9 cellular contexts compared by ENCODE assay signal in the genomic region with DNA sequence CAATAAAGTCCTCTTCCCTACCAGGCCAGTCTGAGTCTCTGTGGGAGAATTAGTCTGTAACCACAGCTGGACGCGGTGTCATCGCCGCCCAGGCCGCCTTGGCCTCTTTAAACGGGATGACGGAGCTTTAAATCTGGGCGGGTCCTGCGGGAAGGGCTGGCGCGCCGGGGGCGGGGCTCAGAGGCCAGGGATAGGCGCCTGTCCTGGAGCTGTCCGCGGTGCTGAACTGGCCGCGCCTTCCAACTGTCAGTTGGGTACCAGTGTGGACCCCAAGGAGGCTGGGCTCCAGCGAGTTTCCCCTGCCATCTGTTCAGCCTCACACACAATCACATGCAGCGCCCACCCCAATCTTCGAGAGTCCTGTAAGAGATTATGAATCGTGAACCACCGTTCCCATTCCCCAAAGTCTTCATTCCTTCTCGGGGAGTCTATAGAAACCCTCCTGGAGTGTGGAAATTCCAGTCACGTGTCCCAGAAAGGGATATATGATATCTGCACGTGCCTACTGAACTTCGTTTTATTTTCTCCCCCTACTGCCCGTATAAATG. TPM values are rescaled to one million over a fixed set of nuclear protein-coding genes. Genes with fewer than 3 reads are reported as not detected.
DNase-seq lines count a peak whose midpoint lies in the region; ATAC-seq and TF ChIP-seq lines count a peak whose summit lies in the region.
"Had no signal": no experiment of that assay in that cellular context is flagged by ENCODE, and none has a peak within 500 bp of the region (broad histone marks: within the 10 kb centered on the region; RNA-seq: fewer than 3 reads in every experiment).

No MANE protein-coding gene starts in this region.

- H3K36me3 ChIP-seq in BLaER1 (no peaks in the 10 kb centered on the region), transverse colon (no peaks in the 10 kb centered on the region)

- H3K9ac ChIP-seq in BLaER1, result no peak overlapping the region

- no peak for TF ChIP-seq EP300 in transverse colon (IDR thresholded peaks at IDR 0.05; ENCODE audit: low read depth)

- H3K27ac ChIP-seq in BLaER1, result no peak overlapping the region
- no peak overlapping the region for H3K27ac ChIP-seq in transverse colon
- H3K27ac ChIP-seq: skin epidermis had no signal

- H3K4me3 ChIP-seq in BLaER1 (no peak overlapping the region), fibroblast of pulmonary artery (replicated peaks; ENCODE audit: low read depth, low read length) (no peak overlapping the region), transverse colon (no peak overlapping the region)
- H3K4me3 ChIP-seq: skin epidermis had no signal

- intact Hi-C loops in transverse colon (cut with DNase I; ENCODE audit: low total_unique reads), result loop anchor here (5.0 kb wide), 1 partner anchor 52 kb away; no protein-coding TSS in a partner anchor

- no peak overlapping the region for H3K4me3 Mint-ChIP-seq in neural crest cell

- peaks cover 9% of the 10 kb centered on the region for H3K27me3 Mint-ChIP-seq in neural crest cell (ENCODE audit: low read depth)

- no peaks in the 10 kb centered on the region for H3K9me3 Mint-ChIP-seq in neural crest cell

- peaks cover 7% of the 10 kb centered on the region for H3K4me1 Mint-ChIP-seq in neural crest cell

- peak overlapping the region; percentile 12; the same call in 1 of the 2 replicates for H3K4me2 ChIP-seq in BLaER1

- H3K4me1 ChIP-seq in BLaER1 (peaks cover 10% of the 10 kb centered on the region), transverse colon (peaks cover 0 to 4% (median 1%) of the 10 kb centered on the region in 4 donors)

- H3K27me3 ChIP-seq in BLaER1 (peaks cover 40% of the 10 kb centered on the region), transverse colon (peaks cover 14% of the 10 kb centered on the region)

- DNase-seq in RPMI7951 (ENCODE audit: low read depth) (peak; percentile 92), fibroblast of pulmonary artery (ENCODE audit: low read depth) (peak; percentile 87), neural crest cell (ENCODE audit: low read depth, low spot score) (peak; percentile 95), transverse colon (peak; percentile 90)
- DNase-seq in activated effector memory CD4-positive, alpha-beta T cell treated with Interleukin-2 at 50 U/mL for 16 hours, result peak; percentile 53

- 0 to 4% methylated on average over 2 to 28 of the region's 28 CpGs for WGBS in transverse colon (ENCODE audit: low coverage in 1 of 2), 2 donors

- no peak overlapping the region for H3K27ac Mint-ChIP-seq in neural crest cell (ENCODE audit: unreplicated experiment)

- in situ Hi-C loops in transverse colon (cut with MboI; ENCODE audit: low pct_ligation_motif_present in 1 of 4, low pct_unique_long_range_greater_than_20kb in 1 of 4, low sequenced_read_pairs in 3 of 4), result loop anchor here (5.0 to 10.0 kb wide), 2 partner anchors 52 to 55 kb away; a partner anchor contains a TSS

- no peaks in the 10 kb centered on the region for H3K9me3 ChIP-seq in BLaER1
- H3K9me3 ChIP-seq in transverse colon, result no peaks in the 10 kb centered on the region

- ATAC-seq in HG03442 (IDR thresholded peaks at IDR 0.05; ENCODE audit: unreplicated experiment) (peak; percentile 42), HG02840 (IDR thresholded peaks at IDR 0.05; ENCODE audit: low FRiP score, unreplicated experiment) (no peak)

- peaks cover 30% of the 10 kb centered on the region; the same call in 1 of the 2 replicates for H4K20me1 ChIP-seq in BLaER1

- TF ChIP-seq POLR2A in transverse colon (IDR thresholded peaks at IDR 0.05), result no peak

- peaks cover 3% of the 10 kb centered on the region for H3K36me3 Mint-ChIP-seq in neural crest cell (ENCODE audit: low read depth)

- TF ChIP-seq CTCF in fibroblast of pulmonary artery (IDR thresholded peaks at IDR 0.05; ENCODE audit: low read length, missing control alignments), result no peak
- TF ChIP-seq CTCF in neural crest cell (conservative IDR thresholded peaks at IDR 0.05), result no peak
- no peak for TF ChIP-seq CTCF in transverse colon (IDR thresholded peaks at IDR 0.05)

RNA-seq across cellular contexts. Expression of a gene that starts 11.5 kb away (rescaled TPM):
- 15.3 and 18.9 TPM in 2 replicates for total RNA-seq in RPMI7951 (2014; rRNA removed; shearing (Covaris generic))
- 140 and 143 TPM in 2 replicates for total RNA-seq in neural crest cell
- 10 to 100 TPM in 1 of 4 donors, 1 to 10 TPM in 2, under 1 TPM in 1; 1.00 to 10.5 (median 4.5) TPM for total RNA-seq in transverse colon

RNA-seq across cellular contexts. Expression of a gene that starts 20.5 kb away (rescaled TPM):
- total RNA-seq in RPMI7951 (2014; rRNA removed; shearing (Covaris generic)), result 3.7 and 7.1 TPM in 2 replicates
- total RNA-seq in neural crest cell (6.4 and 8.0 TPM in 2 replicates), transverse colon (10 to 100 TPM in 3 of 4 donors, 1 to 10 TPM in 1; 7.5 to 29.5 (median 13.1) TPM)

RNA-seq across cellular contexts. Expression of a gene that starts 22.5 kb away (rescaled TPM):
- total RNA-seq in RPMI7951 (2014; rRNA removed; shearing (Covaris generic)), result 1.9 TPM in 1 of 2 replicates, not detected in the other
- not detected in 2 replicates for total RNA-seq in neural crest cell
- 1 to 10 TPM in 1 of 4 donors, not detected in 3; 9.4 TPM for total RNA-seq in transverse colon

RNA-seq across cellular contexts. Expression of a gene that starts 23.1 kb away (rescaled TPM):
- total RNA-seq in RPMI7951 (2014; rRNA removed; shearing (Covaris generic)), result 0.10 TPM in 1 of 2 replicates, not detected in the other
- total RNA-seq in neural crest cell (4.5 and 5.2 TPM in 2 replicates), transverse colon (not detected)

RNA-seq across cellular contexts. Expression of a gene that starts 27.5 kb away (rescaled TPM):
- not detected in 2 replicates for total RNA-seq in RPMI7951 (2014; rRNA removed; shearing (Covaris generic))
- total RNA-seq in neural crest cell (not detected in 2 replicates), transverse colon (not detected)
